1 cellular context compared by ENCODE assay signal in genomic region chr7:148628011-148628410, GRCh38.
TF ChIP-seq lines count a peak whose summit lies in the region.

No MANE protein-coding gene starts in this region.

TF ChIP-seq in HEK293, 187 proteins besides CTCF, POLR2A, EP300 and RAD21:
- no peak for TF ChIP-seq KLF16 (tag by site-specific recombination; IDR thresholded peaks at IDR 0.05)
- TF ChIP-seq ZNF449 (tag by site-specific recombination; IDR thresholded peaks at IDR 0.05) = no peak
- peak; percentile 51 for TF ChIP-seq ZBTB20 (tag by site-specific recombination; IDR thresholded peaks at IDR 0.05)
- TF ChIP-seq, protein P1, sequence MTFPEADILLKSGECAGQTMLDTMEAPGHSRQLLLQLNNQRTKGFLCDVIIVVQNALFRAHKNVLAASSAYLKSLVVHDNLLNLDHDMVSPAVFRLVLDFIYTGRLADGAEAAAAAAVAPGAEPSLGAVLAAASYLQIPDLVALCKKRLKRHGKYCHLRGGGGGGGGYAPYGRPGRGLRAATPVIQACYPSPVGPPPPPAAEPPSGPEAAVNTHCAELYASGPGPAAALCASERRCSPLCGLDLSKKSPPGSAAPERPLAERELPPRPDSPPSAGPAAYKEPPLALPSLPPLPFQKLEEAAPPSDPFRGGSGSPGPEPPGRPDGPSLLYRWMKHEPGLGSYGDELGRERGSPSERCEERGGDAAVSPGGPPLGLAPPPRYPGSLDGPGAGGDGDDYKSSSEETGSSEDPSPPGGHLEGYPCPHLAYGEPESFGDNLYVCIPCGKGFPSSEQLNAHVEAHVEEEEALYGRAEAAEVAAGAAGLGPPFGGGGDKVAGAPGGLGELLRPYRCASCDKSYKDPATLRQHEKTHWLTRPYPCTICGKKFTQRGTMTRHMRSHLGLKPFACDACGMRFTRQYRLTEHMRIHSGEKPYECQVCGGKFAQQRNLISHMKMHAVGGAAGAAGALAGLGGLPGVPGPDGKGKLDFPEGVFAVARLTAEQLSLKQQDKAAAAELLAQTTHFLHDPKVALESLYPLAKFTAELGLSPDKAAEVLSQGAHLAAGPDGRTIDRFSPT (tag by site-specific recombination; IDR thresholded peaks at IDR 0.05) = no peak
